28 cellular contexts compared by ENCODE assay signal in the genomic region with DNA sequence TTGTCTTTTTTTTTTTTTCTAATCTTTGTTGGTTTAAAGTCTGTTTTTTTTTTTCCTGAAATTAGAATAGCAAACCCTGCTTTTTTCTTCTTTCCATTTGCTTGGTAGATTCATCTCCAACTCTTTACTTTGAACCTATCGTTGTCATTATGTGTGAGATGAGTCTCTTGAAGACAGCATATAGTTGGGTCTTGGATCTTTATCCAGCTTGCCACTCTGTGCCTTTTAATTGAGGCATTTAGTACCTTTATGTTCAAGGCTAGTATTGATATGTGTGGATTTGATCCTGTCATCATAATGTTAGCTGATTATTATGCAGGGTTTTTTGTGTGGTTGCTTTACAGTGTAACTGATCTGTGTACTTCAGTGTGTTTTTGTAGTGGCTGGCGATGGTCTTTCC.
"Had no signal": no experiment of that assay in that cellular context is flagged by ENCODE, and none has a peak within 500 bp of the region (broad histone marks: within the 10 kb centered on the region; RNA-seq: fewer than 3 reads in every experiment).

No MANE protein-coding gene starts in this region.

- H3K4me1 ChIP-seq: adrenal gland, ascending aorta, body of pancreas, breast epithelium had no signal

- H3K4me3 ChIP-seq: adrenal gland, ascending aorta, body of pancreas, breast epithelium, cardiac muscle cell had no signal

- H3K27ac ChIP-seq: adrenal gland, ascending aorta, body of pancreas, brain microvascular endothelial cell, breast epithelium, cardiac muscle cell had no signal

- DNase-seq: activated effector memory CD4-positive, alpha-beta T cell treated with anti-CD3 and anti-CD28 coated beads, Interleukin-2, amount 50 U/mL, for 16 hours; activated effector memory CD4-positive, alpha-beta T cell treated with Interleukin-2 at 50 U/mL for 16 hours; activated gamma-delta T cell; activated gamma-delta T cell treated with Interleukin-2 at 50 U/mL for 16 hours; activated naive CD4-positive, alpha-beta T cell; activated naive CD4-positive, alpha-beta T cell treated with anti-CD3 and anti-CD28 coated beads for 36 hours; activated naive CD4-positive, alpha-beta T cell treated with anti-CD3 and anti-CD28 coated beads, Interleukin-2, amount 10 ng/mL, durations not matched to agents 7 days and 5 days; activated naive CD4-positive, alpha-beta T cell treated with anti-CD3 and anti-CD28 coated beads, Interleukin-2, amount 50 U/mL, for 16 hours; activated naive CD4-positive, alpha-beta T cell treated with Interleukin-2 at 50 U/mL for 16 hours; activated naive CD8-positive, alpha-beta T cell treated with anti-CD3 and anti-CD28 coated beads for 36 hours; activated naive CD8-positive, alpha-beta T cell treated with anti-CD3 and anti-CD28 coated beads, Interleukin-2, amount 10 ng/mL, durations not matched to agents 7 days and 5 days; activated naive CD8-positive, alpha-beta T cell treated with anti-CD3 and anti-CD28 coated beads, Interleukin-2, amount 50 U/mL, for 24 hours; activated T-cell treated with anti-CD3 and anti-CD28 coated beads, Interleukin-2, amount 50 U/mL, for 4 hours; activated T-cell treated with anti-CD3 and anti-CD28 coated beads, Interleukin-2, amount 50 U/mL, for 48 hours; activated T-cell treated with anti-CD3 and anti-CD28 coated beads, Interleukin-2, amount 50 U/mL, for 72 hours; adrenal gland; amniotic stem cell; amygdala; anterior cingulate cortex; aorta; body of pancreas; brain microvascular endothelial cell; caudate nucleus; central memory CD4-positive, alpha-beta T cell; cerebellar nuclear complex had no signal

- H3K36me3 ChIP-seq: adrenal gland, ascending aorta, brain microvascular endothelial cell, breast epithelium, cardiac muscle cell had no signal

- H3K27me3 ChIP-seq: adrenal gland, ascending aorta, body of pancreas, brain microvascular endothelial cell, breast epithelium, cardiac muscle cell had no signal
